In the genomic region with DNA sequence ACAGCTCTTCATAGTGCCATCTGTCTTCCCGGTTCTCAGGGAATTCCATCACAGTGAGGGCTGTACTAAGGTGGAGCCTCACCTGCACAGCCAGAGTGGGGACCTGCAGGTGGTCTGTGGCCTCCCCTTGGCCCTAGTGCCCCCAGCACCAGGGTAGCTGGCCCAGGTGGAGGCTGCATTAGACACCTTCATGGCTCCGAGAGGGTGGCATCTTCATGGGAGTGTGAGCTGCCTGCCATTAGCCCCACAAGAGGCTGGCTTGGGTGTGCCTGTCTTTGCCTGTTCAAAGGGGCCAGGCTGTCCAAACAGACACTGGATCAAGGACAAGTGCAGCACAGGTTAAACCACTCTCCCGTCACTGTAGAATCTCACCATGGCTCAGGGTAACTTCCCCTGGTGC, we compare ENCODE assay signal across 20 cellular contexts.
"Had no signal": no experiment of that assay in that cellular context is flagged by ENCODE, and none has a peak within 500 bp of the region (broad histone marks: within the 10 kb centered on the region; RNA-seq: fewer than 3 reads in every experiment).

No MANE protein-coding gene starts in this region.

- H3K4me1 Mint-ChIP-seq: activated CD4-positive, alpha-beta memory T cell treated with anti-CD3 and anti-CD28 coated beads, Interleukin-2, amount 10 ng/mL, durations not matched to agents 7 days and 5 days; activated CD4-positive, alpha-beta T cell treated with anti-CD3 and anti-CD28 coated beads for 36 hours; activated naive CD8-positive, alpha-beta T cell treated with anti-CD3 and anti-CD28 coated beads, Interleukin-2, amount 50 U/mL, for 24 hours; central memory CD8-positive, alpha-beta T cell; T-cell had no signal

- H3K27me3 Mint-ChIP-seq: activated CD4-positive, alpha-beta memory T cell treated with anti-CD3 and anti-CD28 coated beads, Interleukin-2, amount 10 ng/mL, durations not matched to agents 7 days and 5 days; activated CD4-positive, alpha-beta T cell treated with anti-CD3 and anti-CD28 coated beads for 36 hours; activated naive CD8-positive, alpha-beta T cell treated with anti-CD3 and anti-CD28 coated beads, Interleukin-2, amount 50 U/mL, for 24 hours had no signal

- H3K36me3 Mint-ChIP-seq: activated naive CD4-positive, alpha-beta T cell treated with anti-CD3 and anti-CD28 coated beads, Interleukin-2, amount 50 U/mL, for 72 hours; brain; T-cell had no signal

- H3K27ac Mint-ChIP-seq: activated CD4-positive, alpha-beta memory T cell treated with anti-CD3 and anti-CD28 coated beads, Interleukin-2, amount 10 ng/mL, durations not matched to agents 7 days and 5 days; activated CD4-positive, alpha-beta T cell treated with anti-CD3 and anti-CD28 coated beads for 36 hours; activated naive CD4-positive, alpha-beta T cell treated with anti-CD3 and anti-CD28 coated beads, Interleukin-2, amount 50 U/mL, for 72 hours; activated naive CD8-positive, alpha-beta T cell treated with anti-CD3 and anti-CD28 coated beads, Interleukin-2, amount 50 U/mL, for 24 hours; T-cell had no signal

- H3K4me3 Mint-ChIP-seq: activated CD4-positive, alpha-beta memory T cell treated with anti-CD3 and anti-CD28 coated beads, Interleukin-2, amount 10 ng/mL, durations not matched to agents 7 days and 5 days; activated CD4-positive, alpha-beta T cell treated with anti-CD3 and anti-CD28 coated beads for 36 hours; activated naive CD8-positive, alpha-beta T cell treated with anti-CD3 and anti-CD28 coated beads, Interleukin-2, amount 50 U/mL, for 24 hours; brain; central memory CD8-positive, alpha-beta T cell; T-cell had no signal

- H3K27ac ChIP-seq: SK-N-MC, VCaP had no signal

- H3K4me3 ChIP-seq: SK-N-MC had no signal

- DNase-seq: activated CD4-positive, alpha-beta memory T cell treated with anti-CD3 and anti-CD28 coated beads, Interleukin-2, amount 10 ng/mL, durations not matched to agents 7 days and 5 days; activated CD4-positive, alpha-beta T cell treated with anti-CD3 and anti-CD28 coated beads for 36 hours; activated CD4-positive, alpha-beta T cell treated with anti-CD3 and anti-CD28 coated beads, Interleukin-2, amount 50 U/mL, for 1 hour; activated naive CD4-positive, alpha-beta T cell treated with Interleukin-2 at 50 U/mL for 16 hours; activated naive CD8-positive, alpha-beta T cell treated with anti-CD3 and anti-CD28 coated beads, Interleukin-2, amount 50 U/mL, for 24 hours; activated T-cell treated with anti-CD3 and anti-CD28 coated beads for 4 hours; amniotic stem cell; NCI-H1105 treated with DMSO at 0.1 percent for 48 hours; NCI-H1436 treated with DMSO at 0.1 percent for 48 hours; NCI-H187; NCI-H2081 treated with DMSO at 0.1 percent for 48 hours; NCI-H446; T-cell; T-helper 2 cell; T1000 had no signal

- H3K9me3 Mint-ChIP-seq: activated CD4-positive, alpha-beta memory T cell treated with anti-CD3 and anti-CD28 coated beads, Interleukin-2, amount 10 ng/mL, durations not matched to agents 7 days and 5 days; activated naive CD4-positive, alpha-beta T cell treated with anti-CD3 and anti-CD28 coated beads, Interleukin-2, amount 50 U/mL, for 72 hours; activated naive CD8-positive, alpha-beta T cell treated with anti-CD3 and anti-CD28 coated beads, Interleukin-2, amount 50 U/mL, for 24 hours; central memory CD8-positive, alpha-beta T cell; T-cell had no signal
